In genomic region chr11:19952101-19952605, GRCh38 we compare ENCODE assay signal across 1 cellular context.
TF ChIP-seq lines count a peak whose summit lies in the region.

No MANE protein-coding gene starts in this region.

TF ChIP-seq in HepG2, 621 proteins besides CTCF, POLR2A, EP300 and RAD21 (continued from another document and continues in another):
- TF ChIP-seq MAFK (conservative IDR thresholded peaks at IDR 0.05 in 1 of 2, IDR thresholded peaks at IDR 0.05 in 1 of 2; ENCODE audit: low read length in 2 of 2), result peak; percentile 69
- TF ChIP-seq SAP130 (CRISPR knock-in tag; IDR thresholded peaks at IDR 0.05; ENCODE audit: low read depth), result no peak; the same call in 1 of the 2 replicates
- TF ChIP-seq NFKB2 (CRISPR knock-in tag; IDR thresholded peaks at IDR 0.05; ENCODE audit: borderline replicate concordance), result no peak
- TF ChIP-seq, protein P1, sequence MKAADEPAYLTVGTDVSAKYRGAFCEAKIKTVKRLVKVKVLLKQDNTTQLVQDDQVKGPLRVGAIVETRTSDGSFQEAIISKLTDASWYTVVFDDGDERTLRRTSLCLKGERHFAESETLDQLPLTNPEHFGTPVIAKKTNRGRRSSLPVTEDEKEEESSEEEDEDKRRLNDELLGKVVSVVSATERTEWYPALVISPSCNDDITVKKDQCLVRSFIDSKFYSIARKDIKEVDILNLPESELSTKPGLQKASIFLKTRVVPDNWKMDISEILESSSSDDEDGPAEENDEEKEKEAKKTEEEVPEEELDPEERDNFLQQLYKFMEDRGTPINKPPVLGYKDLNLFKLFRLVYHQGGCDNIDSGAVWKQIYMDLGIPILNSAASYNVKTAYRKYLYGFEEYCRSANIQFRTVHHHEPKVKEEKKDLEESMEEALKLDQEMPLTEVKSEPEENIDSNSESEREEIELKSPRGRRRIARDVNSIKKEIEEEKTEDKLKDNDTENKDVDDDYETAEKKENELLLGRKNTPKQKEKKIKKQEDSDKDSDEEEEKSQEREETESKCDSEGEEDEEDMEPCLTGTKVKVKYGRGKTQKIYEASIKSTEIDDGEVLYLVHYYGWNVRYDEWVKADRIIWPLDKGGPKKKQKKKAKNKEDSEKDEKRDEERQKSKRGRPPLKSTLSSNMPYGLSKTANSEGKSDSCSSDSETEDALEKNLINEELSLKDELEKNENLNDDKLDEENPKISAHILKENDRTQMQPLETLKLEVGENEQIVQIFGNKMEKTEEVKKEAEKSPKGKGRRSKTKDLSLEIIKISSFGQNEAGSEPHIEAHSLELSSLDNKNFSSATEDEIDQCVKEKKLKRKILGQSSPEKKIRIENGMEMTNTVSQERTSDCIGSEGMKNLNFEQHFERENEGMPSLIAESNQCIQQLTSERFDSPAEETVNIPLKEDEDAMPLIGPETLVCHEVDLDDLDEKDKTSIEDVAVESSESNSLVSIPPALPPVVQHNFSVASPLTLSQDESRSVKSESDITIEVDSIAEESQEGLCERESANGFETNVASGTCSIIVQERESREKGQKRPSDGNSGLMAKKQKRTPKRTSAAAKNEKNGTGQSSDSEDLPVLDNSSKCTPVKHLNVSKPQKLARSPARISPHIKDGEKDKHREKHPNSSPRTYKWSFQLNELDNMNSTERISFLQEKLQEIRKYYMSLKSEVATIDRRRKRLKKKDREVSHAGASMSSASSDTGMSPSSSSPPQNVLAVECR (CRISPR knock-in tag; IDR thresholded peaks at IDR 0.05; ENCODE audit: borderline replicate concordance), result 0 out of 2 replicates have a peak, but pooled peaks have one; percentile 17
- TF ChIP-seq ZNF704 (CRISPR knock-in tag; IDR thresholded peaks at IDR 0.05; ENCODE audit: borderline replicate concordance), result no peak
- TF ChIP-seq HNF4A (CRISPR knock-in tag; IDR thresholded peaks at IDR 0.05), result 0 out of 2 replicates have a peak, but pooled peaks have one; percentile 10
- TF ChIP-seq SUZ12 (IDR thresholded peaks at IDR 0.05; ENCODE audit: low read depth, low read length), result no peak
- TF ChIP-seq TCF7 (IDR thresholded peaks at IDR 0.05; ENCODE audit: low read depth), result peak; percentile 95
- no peak for TF ChIP-seq ZNF232 (CRISPR knock-in tag; IDR thresholded peaks at IDR 0.05; ENCODE audit: borderline replicate concordance)
- 0 out of 2 replicates have a peak, but pooled peaks have one; percentile 10 for TF ChIP-seq ZNF510 (CRISPR knock-in tag; IDR thresholded peaks at IDR 0.05; ENCODE audit: low read depth)
- TF ChIP-seq ZNF329 (CRISPR knock-in tag; IDR thresholded peaks at IDR 0.05; ENCODE audit: low read depth), result no peak
- peak; percentile 77; the same call in 1 of the 2 replicates for TF ChIP-seq TFAP4 (IDR thresholded peaks at IDR 0.05; ENCODE audit: borderline replicate concordance, low read depth)
- peak; percentile 88 for TF ChIP-seq TBX2 (CRISPR knock-in tag; IDR thresholded peaks at IDR 0.05; ENCODE audit: borderline replicate concordance)
- peak; percentile 95 for TF ChIP-seq GATA4 (IDR thresholded peaks at IDR 0.05; ENCODE audit: borderline replicate concordance, low read depth)
- TF ChIP-seq IKZF5 (CRISPR knock-in tag; IDR thresholded peaks at IDR 0.05), result no peak
- TF ChIP-seq FOXP4 (CRISPR knock-in tag; IDR thresholded peaks at IDR 0.05), result peak; percentile 74
- peak; percentile 95 for TF ChIP-seq SOX5 (CRISPR knock-in tag; IDR thresholded peaks at IDR 0.05; ENCODE audit: borderline replicate concordance)
- peak; percentile 57; the same call in 1 of the 2 replicates for TF ChIP-seq FOSL2 (CRISPR knock-in tag; IDR thresholded peaks at IDR 0.05)
- no peak for TF ChIP-seq PAX8 (CRISPR knock-in tag; IDR thresholded peaks at IDR 0.05; ENCODE audit: borderline replicate concordance)
- no peak for TF ChIP-seq HMGA1 (CRISPR knock-in tag; conservative IDR thresholded peaks at IDR 0.05)
- peak; percentile 38; the same call in 1 of the 2 replicates for TF ChIP-seq ETV5 (CRISPR knock-in tag; IDR thresholded peaks at IDR 0.05; ENCODE audit: borderline replicate concordance)
- peak; percentile 30; the same call in 1 of the 2 replicates for TF ChIP-seq HMG20A (CRISPR knock-in tag; IDR thresholded peaks at IDR 0.05; ENCODE audit: borderline replicate concordance)
- peak; percentile 63; the same call in 1 of the 2 replicates for TF ChIP-seq NFIC (IDR thresholded peaks at IDR 0.05; ENCODE audit: low read length)
- TF ChIP-seq, protein P2, sequence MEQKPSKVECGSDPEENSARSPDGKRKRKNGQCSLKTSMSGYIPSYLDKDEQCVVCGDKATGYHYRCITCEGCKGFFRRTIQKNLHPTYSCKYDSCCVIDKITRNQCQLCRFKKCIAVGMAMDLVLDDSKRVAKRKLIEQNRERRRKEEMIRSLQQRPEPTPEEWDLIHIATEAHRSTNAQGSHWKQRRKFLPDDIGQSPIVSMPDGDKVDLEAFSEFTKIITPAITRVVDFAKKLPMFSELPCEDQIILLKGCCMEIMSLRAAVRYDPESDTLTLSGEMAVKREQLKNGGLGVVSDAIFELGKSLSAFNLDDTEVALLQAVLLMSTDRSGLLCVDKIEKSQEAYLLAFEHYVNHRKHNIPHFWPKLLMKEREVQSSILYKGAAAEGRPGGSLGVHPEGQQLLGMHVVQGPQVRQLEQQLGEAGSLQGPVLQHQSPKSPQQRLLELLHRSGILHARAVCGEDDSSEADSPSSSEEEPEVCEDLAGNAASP (CRISPR knock-in tag; IDR thresholded peaks at IDR 0.05; ENCODE audit: borderline replicate concordance), result no peak
- TF ChIP-seq GFI1 (CRISPR knock-in tag; IDR thresholded peaks at IDR 0.05; ENCODE audit: borderline replicate concordance), result peak; percentile 87
- TF ChIP-seq, protein P3, sequence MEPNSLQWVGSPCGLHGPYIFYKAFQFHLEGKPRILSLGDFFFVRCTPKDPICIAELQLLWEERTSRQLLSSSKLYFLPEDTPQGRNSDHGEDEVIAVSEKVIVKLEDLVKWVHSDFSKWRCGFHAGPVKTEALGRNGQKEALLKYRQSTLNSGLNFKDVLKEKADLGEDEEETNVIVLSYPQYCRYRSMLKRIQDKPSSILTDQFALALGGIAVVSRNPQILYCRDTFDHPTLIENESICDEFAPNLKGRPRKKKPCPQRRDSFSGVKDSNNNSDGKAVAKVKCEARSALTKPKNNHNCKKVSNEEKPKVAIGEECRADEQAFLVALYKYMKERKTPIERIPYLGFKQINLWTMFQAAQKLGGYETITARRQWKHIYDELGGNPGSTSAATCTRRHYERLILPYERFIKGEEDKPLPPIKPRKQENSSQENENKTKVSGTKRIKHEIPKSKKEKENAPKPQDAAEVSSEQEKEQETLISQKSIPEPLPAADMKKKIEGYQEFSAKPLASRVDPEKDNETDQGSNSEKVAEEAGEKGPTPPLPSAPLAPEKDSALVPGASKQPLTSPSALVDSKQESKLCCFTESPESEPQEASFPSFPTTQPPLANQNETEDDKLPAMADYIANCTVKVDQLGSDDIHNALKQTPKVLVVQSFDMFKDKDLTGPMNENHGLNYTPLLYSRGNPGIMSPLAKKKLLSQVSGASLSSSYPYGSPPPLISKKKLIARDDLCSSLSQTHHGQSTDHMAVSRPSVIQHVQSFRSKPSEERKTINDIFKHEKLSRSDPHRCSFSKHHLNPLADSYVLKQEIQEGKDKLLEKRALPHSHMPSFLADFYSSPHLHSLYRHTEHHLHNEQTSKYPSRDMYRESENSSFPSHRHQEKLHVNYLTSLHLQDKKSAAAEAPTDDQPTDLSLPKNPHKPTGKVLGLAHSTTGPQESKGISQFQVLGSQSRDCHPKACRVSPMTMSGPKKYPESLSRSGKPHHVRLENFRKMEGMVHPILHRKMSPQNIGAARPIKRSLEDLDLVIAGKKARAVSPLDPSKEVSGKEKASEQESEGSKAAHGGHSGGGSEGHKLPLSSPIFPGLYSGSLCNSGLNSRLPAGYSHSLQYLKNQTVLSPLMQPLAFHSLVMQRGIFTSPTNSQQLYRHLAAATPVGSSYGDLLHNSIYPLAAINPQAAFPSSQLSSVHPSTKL (CRISPR knock-in tag; IDR thresholded peaks at IDR 0.05), result peak; percentile 67; the same call in 1 of the 2 replicates
- TF ChIP-seq ZSCAN29 (CRISPR knock-in tag; conservative IDR thresholded peaks at IDR 0.05), result peak; percentile 63; the same call in 1 of the 2 replicates
- TF ChIP-seq REPIN1 (CRISPR knock-in tag; IDR thresholded peaks at IDR 0.05; ENCODE audit: borderline replicate concordance, low read depth), result 0 out of 2 replicates have a peak, but pooled peaks have one; percentile 19
- TF ChIP-seq RERE (CRISPR knock-in tag; IDR thresholded peaks at IDR 0.05; ENCODE audit: low read depth), result peak; percentile 75; the same call in 1 of the 2 replicates
- peak; percentile 72; the same call in 1 of the 2 replicates for TF ChIP-seq TCF7L2 (IDR thresholded peaks at IDR 0.05; ENCODE audit: low read depth, low read length)
